Comparison of ENCODE assay signal across 20 cellular contexts in the genomic region with DNA sequence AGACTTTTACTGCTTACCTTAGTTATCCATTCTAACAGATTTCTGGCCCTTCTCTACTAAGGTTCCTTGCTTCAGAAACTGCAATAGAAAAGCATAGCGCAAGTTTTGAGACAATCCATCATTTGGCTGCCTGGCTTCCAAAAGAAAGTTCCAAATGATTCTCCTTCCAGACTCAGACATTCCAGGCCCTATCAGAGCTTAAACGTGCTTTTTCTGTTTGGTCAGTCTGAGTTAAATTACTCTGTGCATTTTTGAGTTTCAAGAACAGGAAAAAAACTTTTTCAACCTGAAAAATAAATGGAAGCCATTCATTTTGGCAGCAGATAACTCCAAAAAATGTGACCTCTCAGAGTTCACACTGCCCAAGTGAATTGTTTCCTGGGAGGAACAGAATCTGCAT.
"Had no signal": no experiment of that assay in that cellular context is flagged by ENCODE, and none has a peak within 500 bp of the region (broad histone marks: within the 10 kb centered on the region; RNA-seq: fewer than 3 reads in every experiment).

No MANE protein-coding gene starts in this region.

- H3K4me3 ChIP-seq: adrenal gland, breast epithelium, esophagus squamous epithelium, gastrocnemius medialis, lower lobe of right lung, mucosa of descending colon, suprapubic skin, transverse colon had no signal

- H3K9me3 ChIP-seq: adrenal gland, breast epithelium, esophagus squamous epithelium, gastrocnemius medialis, lower lobe of right lung, mucosa of descending colon, SK-N-SH, suprapubic skin, transverse colon had no signal

- H3K4me1 ChIP-seq: adrenal gland, breast epithelium, gastrocnemius medialis, transverse colon had no signal

- ATAC-seq: gastrocnemius medialis, left lobe of liver, lower lobe of right lung, mucosa of descending colon had no signal

- H3K27me3 ChIP-seq: adrenal gland, breast epithelium, esophagus squamous epithelium, gastrocnemius medialis, suprapubic skin, transverse colon had no signal

- H3K27ac ChIP-seq: adrenal gland, epithelial cell of prostate, esophagus squamous epithelium, lower lobe of right lung, suprapubic skin, VCaP had no signal

- H3K36me3 ChIP-seq: adrenal gland, esophagus squamous epithelium, gastrocnemius medialis, lower lobe of right lung, suprapubic skin, transverse colon had no signal

- DNase-seq: activated CD8-positive, alpha-beta memory T cell treated with anti-CD3 and anti-CD28 coated beads for 24 hours; activated effector memory CD4-positive, alpha-beta T cell treated with anti-CD3 and anti-CD28 coated beads, Interleukin-2, amount 50 U/mL, for 16 hours; activated T-cell treated with anti-CD3 and anti-CD28 coated beads, Interleukin-2, amount 50 U/mL, for 1 hour; adrenal gland; effector CD8-positive, alpha-beta T cell; esophagus squamous epithelium; gastrocnemius medialis; hypothalamus; kidney glomerular epithelial cell; lower lobe of right lung; mesenchymal stem cell; mucosa of descending colon; SK-N-SH; SW 1271; transverse colon had no signal
